In genomic region chr1:156876281-156876680, GRCh38 we compare ENCODE assay signal across 1 cellular context.
A peak's percentile ranks its signal among the peaks of the same experiment; 100 is the strongest.
TF ChIP-seq lines count a peak whose summit lies in the region.

No MANE protein-coding gene starts in this region.

TF ChIP-seq in WTC11, 78 proteins besides CTCF, POLR2A, EP300 and RAD21 (continued from another document and continues in another):
- TF ChIP-seq, protein P1, sequence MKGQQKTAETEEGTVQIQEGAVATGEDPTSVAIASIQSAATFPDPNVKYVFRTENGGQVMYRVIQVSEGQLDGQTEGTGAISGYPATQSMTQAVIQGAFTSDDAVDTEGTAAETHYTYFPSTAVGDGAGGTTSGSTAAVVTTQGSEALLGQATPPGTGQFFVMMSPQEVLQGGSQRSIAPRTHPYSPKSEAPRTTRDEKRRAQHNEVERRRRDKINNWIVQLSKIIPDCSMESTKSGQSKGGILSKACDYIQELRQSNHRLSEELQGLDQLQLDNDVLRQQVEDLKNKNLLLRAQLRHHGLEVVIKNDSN (CRISPR knock-in tag; IDR thresholded peaks at IDR 0.05) = no peak
- TF ChIP-seq SMAD4 (CRISPR knock-in tag; IDR thresholded peaks at IDR 0.05) (no peak), ERG (CRISPR knock-in tag; IDR thresholded peaks at IDR 0.05) (no peak), KAT7 (CRISPR knock-in tag; IDR thresholded peaks at IDR 0.05; ENCODE audit: borderline replicate concordance) (no peak), AFF4 (CRISPR knock-in tag; IDR thresholded peaks at IDR 0.05; ENCODE audit: borderline replicate concordance) (no peak), ZSCAN18 (CRISPR knock-in tag; IDR thresholded peaks at IDR 0.05) (no peak), E2F4 (CRISPR knock-in tag; IDR thresholded peaks at IDR 0.05; ENCODE audit: borderline replicate concordance, low read depth) (no peak), ESRRA (CRISPR knock-in tag; IDR thresholded peaks at IDR 0.05; ENCODE audit: borderline replicate concordance) (no peak; the same call in 1 of the 2 replicates), FOXJ3 (CRISPR knock-in tag; IDR thresholded peaks at IDR 0.05; ENCODE audit: borderline replicate concordance) (no peak), ZNF232 (CRISPR knock-in tag; IDR thresholded peaks at IDR 0.05) (no peak), ELF4 (CRISPR knock-in tag; IDR thresholded peaks at IDR 0.05; ENCODE audit: low read depth) (no peak), ZBTB43 (CRISPR knock-in tag; IDR thresholded peaks at IDR 0.05) (no peak), NR1H2 (CRISPR knock-in tag; IDR thresholded peaks at IDR 0.05) (no peak), GRHL2 (CRISPR knock-in tag; IDR thresholded peaks at IDR 0.05; ENCODE audit: insufficient replicate concordance, severe bottlenecking) (no peak), HMGXB4 (CRISPR knock-in tag; IDR thresholded peaks at IDR 0.05) (0 out of 2 replicates have a peak, but pooled peaks have one; percentile 32), ZNF416 (CRISPR knock-in tag; IDR thresholded peaks at IDR 0.05) (no peak), ZNF317 (CRISPR knock-in tag; IDR thresholded peaks at IDR 0.05; ENCODE audit: borderline replicate concordance, low read depth) (no peak)
- TF ChIP-seq, protein P2, sequence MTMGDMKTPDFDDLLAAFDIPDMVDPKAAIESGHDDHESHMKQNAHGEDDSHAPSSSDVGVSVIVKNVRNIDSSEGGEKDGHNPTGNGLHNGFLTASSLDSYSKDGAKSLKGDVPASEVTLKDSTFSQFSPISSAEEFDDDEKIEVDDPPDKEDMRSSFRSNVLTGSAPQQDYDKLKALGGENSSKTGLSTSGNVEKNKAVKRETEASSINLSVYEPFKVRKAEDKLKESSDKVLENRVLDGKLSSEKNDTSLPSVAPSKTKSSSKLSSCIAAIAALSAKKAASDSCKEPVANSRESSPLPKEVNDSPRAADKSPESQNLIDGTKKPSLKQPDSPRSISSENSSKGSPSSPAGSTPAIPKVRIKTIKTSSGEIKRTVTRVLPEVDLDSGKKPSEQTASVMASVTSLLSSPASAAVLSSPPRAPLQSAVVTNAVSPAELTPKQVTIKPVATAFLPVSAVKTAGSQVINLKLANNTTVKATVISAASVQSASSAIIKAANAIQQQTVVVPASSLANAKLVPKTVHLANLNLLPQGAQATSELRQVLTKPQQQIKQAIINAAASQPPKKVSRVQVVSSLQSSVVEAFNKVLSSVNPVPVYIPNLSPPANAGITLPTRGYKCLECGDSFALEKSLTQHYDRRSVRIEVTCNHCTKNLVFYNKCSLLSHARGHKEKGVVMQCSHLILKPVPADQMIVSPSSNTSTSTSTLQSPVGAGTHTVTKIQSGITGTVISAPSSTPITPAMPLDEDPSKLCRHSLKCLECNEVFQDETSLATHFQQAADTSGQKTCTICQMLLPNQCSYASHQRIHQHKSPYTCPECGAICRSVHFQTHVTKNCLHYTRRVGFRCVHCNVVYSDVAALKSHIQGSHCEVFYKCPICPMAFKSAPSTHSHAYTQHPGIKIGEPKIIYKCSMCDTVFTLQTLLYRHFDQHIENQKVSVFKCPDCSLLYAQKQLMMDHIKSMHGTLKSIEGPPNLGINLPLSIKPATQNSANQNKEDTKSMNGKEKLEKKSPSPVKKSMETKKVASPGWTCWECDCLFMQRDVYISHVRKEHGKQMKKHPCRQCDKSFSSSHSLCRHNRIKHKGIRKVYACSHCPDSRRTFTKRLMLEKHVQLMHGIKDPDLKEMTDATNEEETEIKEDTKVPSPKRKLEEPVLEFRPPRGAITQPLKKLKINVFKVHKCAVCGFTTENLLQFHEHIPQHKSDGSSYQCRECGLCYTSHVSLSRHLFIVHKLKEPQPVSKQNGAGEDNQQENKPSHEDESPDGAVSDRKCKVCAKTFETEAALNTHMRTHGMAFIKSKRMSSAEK (CRISPR knock-in tag; IDR thresholded peaks at IDR 0.05; ENCODE audit: borderline replicate concordance) = no peak
- TF ChIP-seq, protein P3, sequence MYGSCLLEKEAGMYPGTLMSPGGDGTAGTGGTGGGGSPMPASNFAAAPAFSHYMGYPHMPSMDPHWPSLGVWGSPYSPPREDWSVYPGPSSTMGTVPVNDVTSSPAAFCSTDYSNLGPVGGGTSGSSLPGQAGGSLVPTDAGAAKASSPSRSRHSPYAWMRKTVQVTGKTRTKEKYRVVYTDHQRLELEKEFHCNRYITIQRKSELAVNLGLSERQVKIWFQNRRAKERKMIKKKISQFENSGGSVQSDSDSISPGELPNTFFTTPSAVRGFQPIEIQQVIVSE (CRISPR knock-in tag; IDR thresholded peaks at IDR 0.05; ENCODE audit: borderline replicate concordance) = no peak
- TF ChIP-seq, protein P4, sequence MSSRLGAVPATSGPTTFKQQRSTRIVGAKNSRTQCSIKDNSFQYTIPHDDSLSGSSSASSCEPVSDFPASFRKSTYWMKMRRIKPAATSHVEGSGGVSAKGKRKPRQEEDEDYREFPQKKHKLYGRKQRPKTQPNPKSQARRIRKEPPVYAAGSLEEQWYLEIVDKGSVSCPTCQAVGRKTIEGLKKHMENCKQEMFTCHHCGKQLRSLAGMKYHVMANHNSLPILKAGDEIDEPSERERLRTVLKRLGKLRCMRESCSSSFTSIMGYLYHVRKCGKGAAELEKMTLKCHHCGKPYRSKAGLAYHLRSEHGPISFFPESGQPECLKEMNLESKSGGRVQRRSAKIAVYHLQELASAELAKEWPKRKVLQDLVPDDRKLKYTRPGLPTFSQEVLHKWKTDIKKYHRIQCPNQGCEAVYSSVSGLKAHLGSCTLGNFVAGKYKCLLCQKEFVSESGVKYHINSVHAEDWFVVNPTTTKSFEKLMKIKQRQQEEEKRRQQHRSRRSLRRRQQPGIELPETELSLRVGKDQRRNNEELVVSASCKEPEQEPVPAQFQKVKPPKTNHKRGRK (CRISPR knock-in tag; IDR thresholded peaks at IDR 0.05; ENCODE audit: borderline replicate concordance) = no peak
- TF ChIP-seq, protein P5, sequence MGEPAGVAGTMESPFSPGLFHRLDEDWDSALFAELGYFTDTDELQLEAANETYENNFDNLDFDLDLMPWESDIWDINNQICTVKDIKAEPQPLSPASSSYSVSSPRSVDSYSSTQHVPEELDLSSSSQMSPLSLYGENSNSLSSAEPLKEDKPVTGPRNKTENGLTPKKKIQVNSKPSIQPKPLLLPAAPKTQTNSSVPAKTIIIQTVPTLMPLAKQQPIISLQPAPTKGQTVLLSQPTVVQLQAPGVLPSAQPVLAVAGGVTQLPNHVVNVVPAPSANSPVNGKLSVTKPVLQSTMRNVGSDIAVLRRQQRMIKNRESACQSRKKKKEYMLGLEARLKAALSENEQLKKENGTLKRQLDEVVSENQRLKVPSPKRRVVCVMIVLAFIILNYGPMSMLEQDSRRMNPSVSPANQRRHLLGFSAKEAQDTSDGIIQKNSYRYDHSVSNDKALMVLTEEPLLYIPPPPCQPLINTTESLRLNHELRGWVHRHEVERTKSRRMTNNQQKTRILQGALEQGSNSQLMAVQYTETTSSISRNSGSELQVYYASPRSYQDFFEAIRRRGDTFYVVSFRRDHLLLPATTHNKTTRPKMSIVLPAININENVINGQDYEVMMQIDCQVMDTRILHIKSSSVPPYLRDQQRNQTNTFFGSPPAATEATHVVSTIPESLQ (CRISPR knock-in tag; IDR thresholded peaks at IDR 0.05) = no peak
- TF ChIP-seq, protein P6, sequence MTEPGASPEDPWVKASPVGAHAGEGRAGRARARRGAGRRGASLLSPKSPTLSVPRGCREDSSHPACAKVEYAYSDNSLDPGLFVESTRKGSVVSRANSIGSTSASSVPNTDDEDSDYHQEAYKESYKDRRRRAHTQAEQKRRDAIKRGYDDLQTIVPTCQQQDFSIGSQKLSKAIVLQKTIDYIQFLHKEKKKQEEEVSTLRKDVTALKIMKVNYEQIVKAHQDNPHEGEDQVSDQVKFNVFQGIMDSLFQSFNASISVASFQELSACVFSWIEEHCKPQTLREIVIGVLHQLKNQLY (CRISPR knock-in tag; IDR thresholded peaks at IDR 0.05) = no peak
